2 cellular contexts compared by ENCODE assay signal in genomic region chr1:212488436-212489283, GRCh38.
TF ChIP-seq lines count a peak whose summit lies in the region.

No MANE protein-coding gene starts in this region.

TF ChIP-seq in GM12878, 131 proteins besides CTCF, POLR2A, EP300 and RAD21 (continued from another document and continues in another):
- no peak for TF ChIP-seq NKRF (conservative IDR thresholded peaks at IDR 0.05)
- no peak for TF ChIP-seq ZNF217 (IDR thresholded peaks at IDR 0.05)
- TF ChIP-seq RELA (IDR thresholded peaks at IDR 0.05; ENCODE audit: borderline replicate concordance, partially characterized antibody) = peak; percentile 54
- TF ChIP-seq DPF2 (IDR thresholded peaks at IDR 0.05) = 0 out of 2 replicates have a peak, but pooled peaks have one; percentile 16
- TF ChIP-seq ETV6 (conservative IDR thresholded peaks at IDR 0.05 in 1 of 2, IDR thresholded peaks at IDR 0.05 in 1 of 2; ENCODE audit: borderline replicate concordance in 1 of 2, low read depth in 1 of 2) = peak in 1 of 2 experiments; percentile 27; a peak in 1 of 4 replicates
- TF ChIP-seq JUND (IDR thresholded peaks at IDR 0.05; ENCODE audit: low read depth, low read length) = no peak
- TF ChIP-seq ZBTB33 (IDR thresholded peaks at IDR 0.05) = no peak
- no peak for TF ChIP-seq ELK1 (IDR thresholded peaks at IDR 0.05; ENCODE audit: low read depth, low read length)
- no peak for TF ChIP-seq LARP7 (IDR thresholded peaks at IDR 0.05)
- TF ChIP-seq MLLT1 (IDR thresholded peaks at IDR 0.05) = no peak
- TF ChIP-seq POU2F2 (IDR thresholded peaks at IDR 0.05; ENCODE audit: borderline replicate concordance, low read depth, low read length) = no peak
- no peak for TF ChIP-seq HDGF (IDR thresholded peaks at IDR 0.05)
- TF ChIP-seq CHD4 (IDR thresholded peaks at IDR 0.05) = no peak
- TF ChIP-seq CBX5 (IDR thresholded peaks at IDR 0.05; ENCODE audit: low read depth) = no peak
- TF ChIP-seq KAT2A (conservative IDR thresholded peaks at IDR 0.05; ENCODE audit: control insufficient read depth, low read depth, low read length) = no peak
- TF ChIP-seq USF2 (IDR thresholded peaks at IDR 0.05; ENCODE audit: borderline replicate concordance, low read depth, low read length) = peak; percentile 68; the same call in 1 of the 2 replicates

TF ChIP-seq in liver, 16 proteins besides CTCF, POLR2A, EP300 and RAD21 (continued from another document):
- TF ChIP-seq HNF4G (IDR thresholded peaks at IDR 0.05) (no peak), MAX (IDR thresholded peaks at IDR 0.05) (peak; percentile 43), HNF4A (conservative IDR thresholded peaks at IDR 0.05) (peak; percentile 37 to 67), GABPA (IDR thresholded peaks at IDR 0.05 in 1 of 2, conservative IDR thresholded peaks at IDR 0.05 in 1 of 2) (peak in 1 of 2 donors; percentile 12), SP1 (IDR thresholded peaks at IDR 0.05) (peak; percentile 38), ZBTB33 (IDR thresholded peaks at IDR 0.05) (peak; percentile 28)
